Comparison of ENCODE assay signal across 22 cellular contexts in the genomic region with DNA sequence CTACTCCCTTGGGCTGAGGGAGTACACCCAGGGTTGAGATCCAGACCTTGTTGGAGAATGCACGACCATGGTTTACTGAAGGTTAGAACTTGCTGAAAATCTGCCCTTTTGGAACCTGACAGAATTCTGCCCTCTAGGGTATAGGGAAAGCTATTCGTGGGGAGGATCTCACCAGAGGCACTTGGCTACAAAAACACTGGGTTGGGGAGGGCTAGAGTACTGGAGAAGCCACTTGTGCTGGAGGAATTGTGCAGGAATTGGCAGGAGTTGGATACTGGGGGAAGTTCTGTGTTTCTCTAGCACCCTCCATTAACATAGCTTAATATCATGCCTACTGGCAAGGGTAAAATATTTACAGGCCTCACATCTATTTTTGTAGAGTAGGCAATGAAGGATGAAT. TPM values are rescaled to one million over a fixed set of nuclear protein-coding genes. Genes with fewer than 3 reads are reported as not detected.
A peak's percentile ranks its signal among the peaks of the same experiment; 100 is the strongest.
DNase-seq lines count a peak whose midpoint lies in the region; ATAC-seq and TF ChIP-seq lines count a peak whose summit lies in the region.
"Had no signal": no experiment of that assay in that cellular context is flagged by ENCODE, and none has a peak within 500 bp of the region (broad histone marks: within the 10 kb centered on the region; RNA-seq: fewer than 3 reads in every experiment).

No MANE protein-coding gene starts in this region.

- ATAC-seq in left cardiac atrium = peak; percentile 66 to 84
- peak; percentile 73 for ATAC-seq in upper lobe of right lung
- ATAC-seq: stimulated activated naive CD8-positive, alpha-beta T cell treated with anti-CD3 and anti-CD28 coated beads, Interleukin-15, amount 100 ng/mL, for 72 hours had no signal

- BruUV-seq in MCF 10A (replicated peaks; lab: Mats Ljungman, UMichigan) = no TSS peak

- POLR2A ChIA-PET in MCF 10A (lab: Yijun Ruan, JAX) = no interaction called here

- DNase-seq in MCF 10A (ENCODE audit: unreplicated experiment) (peak; percentile 1), breast epithelium (ENCODE audit: low spot score in 2 of 2) (no peak), NCI-H446 treated with DMSO at 0.1 percent for 48 hours (lab: John Stamatoyannopoulos, UW) (peak; percentile 6), left cardiac atrium (no peak), upper lobe of right lung (no peak), dermis blood vessel endothelial cell (no peak), COLO668 (lab: John Stamatoyannopoulos, UW; ENCODE audit: unreplicated experiment) (no peak), LoVo (ENCODE audit: low spot score) (no peak)
- DNase-seq: activated CD4-positive, alpha-beta T cell treated with anti-CD3 and anti-CD28 coated beads, Interleukin-2, amount 50 U/mL, for 48 hours; activated naive CD4-positive, alpha-beta T cell treated with Interleukin-2 at 50 U/mL for 16 hours; activated T-cell treated with anti-CD3 and anti-CD28 coated beads, Interleukin-2, amount 50 U/mL, for 1 hour; NCI-H1694; NCI-H345; SHP77 treated with DMSO at 0.1 percent for 48 hours; stimulated activated CD4-positive, alpha-beta T cell treated with anti-CD3 and anti-CD28 coated beads, Interleukin-2, amount 100 ng/mL, for 24 hours; stimulated activated naive CD8-positive, alpha-beta T cell treated with anti-CD3 and anti-CD28 coated beads, Interleukin-15, amount 100 ng/mL, for 72 hours; WERI-Rb-1 had no signal

- H3K27ac Mint-ChIP-seq in MCF 10A (ENCODE audit: low read depth, unreplicated experiment) = no peak overlapping the region
- H3K27ac Mint-ChIP-seq: stimulated activated naive CD8-positive, alpha-beta T cell treated with anti-CD3 and anti-CD28 coated beads, Interleukin-15, amount 100 ng/mL, for 72 hours; T-helper 1 cell treated with Interleukin-12 subunit alpha and Interleukin-12 subunit beta and Interleukin-4 antibody, amounts not matched to agents 30 μg/mL and 1 μg/mL, for 36 hours; type B pancreatic cell had no signal

- no peak overlapping the region for H3K4me3 ChIP-seq in breast epithelium
- H3K4me3 ChIP-seq in upper lobe of right lung = no peak overlapping the region
- H3K4me3 ChIP-seq: ascending aorta, lung had no signal

- no peak for TF ChIP-seq POLR2A in breast epithelium (IDR thresholded peaks at IDR 0.05)

- H3K9me3 ChIP-seq in breast epithelium = no peaks in the 10 kb centered on the region
- no peaks in the 10 kb centered on the region for H3K9me3 ChIP-seq in upper lobe of right lung
- H3K9me3 ChIP-seq: ascending aorta had no signal

- TF ChIP-seq CTCF in MCF 10A (IDR thresholded peaks at IDR 0.05; ENCODE audit: unreplicated experiment) = no peak
- no peak for TF ChIP-seq CTCF in breast epithelium (IDR thresholded peaks at IDR 0.05)
- TF ChIP-seq CTCF in upper lobe of right lung (IDR thresholded peaks at IDR 0.05) = no peak

- no peak overlapping the region for H3K4me3 Mint-ChIP-seq in MCF 10A (ENCODE audit: unreplicated experiment)
- H3K4me3 Mint-ChIP-seq: stimulated activated naive CD8-positive, alpha-beta T cell treated with anti-CD3 and anti-CD28 coated beads, Interleukin-15, amount 100 ng/mL, for 72 hours; T-helper 1 cell treated with Interleukin-12 subunit alpha and Interleukin-12 subunit beta and Interleukin-4 antibody, amounts not matched to agents 30 μg/mL and 1 μg/mL, for 36 hours; type B pancreatic cell had no signal

- no peaks in the 10 kb centered on the region for H3K4me1 Mint-ChIP-seq in MCF 10A (ENCODE audit: insufficient read depth, unreplicated experiment)

- H3K9me3 Mint-ChIP-seq in MCF 10A (ENCODE audit: unreplicated experiment) = no peaks in the 10 kb centered on the region
- H3K9me3 Mint-ChIP-seq: stimulated activated naive CD8-positive, alpha-beta T cell treated with anti-CD3 and anti-CD28 coated beads, Interleukin-15, amount 100 ng/mL, for 72 hours had no signal

- CTCF ChIA-PET in MCF 10A (lab: Yijun Ruan, JAX) = interaction anchor here (0.6 to 0.8 kb wide), 5 partner anchors 10 to 344 kb away, joined by 3 to 9 read pairs (median 3); no protein-coding TSS in a partner anchor

- no peaks in the 10 kb centered on the region for H3K27me3 Mint-ChIP-seq in MCF 10A (ENCODE audit: insufficient read depth, unreplicated experiment)
- H3K27me3 Mint-ChIP-seq: stimulated activated naive CD8-positive, alpha-beta T cell treated with anti-CD3 and anti-CD28 coated beads, Interleukin-15, amount 100 ng/mL, for 72 hours; type B pancreatic cell had no signal

- H3K27me3 ChIP-seq in breast epithelium (no peaks in the 10 kb centered on the region), upper lobe of right lung (no peaks in the 10 kb centered on the region)
- H3K27me3 ChIP-seq: ascending aorta had no signal

- H3K27ac ChIP-seq in breast epithelium (no peak overlapping the region), upper lobe of right lung (no peak overlapping the region)
- H3K27ac ChIP-seq: ascending aorta, parathyroid adenoma, WERI-Rb-1 had no signal

- H3K4me1 ChIP-seq in breast epithelium (no peaks in the 10 kb centered on the region), upper lobe of right lung (no peaks in the 10 kb centered on the region)
- H3K4me1 ChIP-seq: ascending aorta, parathyroid adenoma had no signal

- intact Hi-C loops in MCF 10A (cut with micrococcal nuclease) (no loop called here), breast epithelium (cut with DNase I; ENCODE audit: low total_unique reads) (no loop called here), left cardiac atrium (cut with DNase I) (no loop called here), upper lobe of right lung (cut with DNase I) (no loop called here)

- H3K36me3 Mint-ChIP-seq in MCF 10A (ENCODE audit: insufficient read depth, unreplicated experiment) = peaks cover 19% of the 10 kb centered on the region

- H3K36me3 ChIP-seq in breast epithelium (no peaks in the 10 kb centered on the region), upper lobe of right lung (peaks cover 21% of the 10 kb centered on the region)

RNA-seq across cellular contexts. Expression of a gene that starts 55.8 kb away (rescaled TPM):
- total RNA-seq in MCF 10A (2022) = 36.3 and 38.1 TPM in 2 replicates
- 10 to 100 TPM; 16.8 to 27.7 (median 25.2) TPM for total RNA-seq in breast epithelium
- 10 to 100 TPM; 26.9 to 31.7 TPM for total RNA-seq in left cardiac atrium
- 32.0 TPM for total RNA-seq in upper lobe of right lung
- total RNA-seq in dermis blood vessel endothelial cell = 15.1 and 29.5 TPM in 2 replicates

RNA-seq across cellular contexts. Expression of a gene that starts 56.1 kb away (rescaled TPM):
- 18.7 and 23.2 TPM in 2 replicates for total RNA-seq in MCF 10A (2022)
- 10 to 100 TPM; 17.4 to 44.5 (median 37.4) TPM for total RNA-seq in breast epithelium
- total RNA-seq in left cardiac atrium = 10 to 100 TPM; 12.2 to 17.9 TPM
- 26.8 TPM for total RNA-seq in upper lobe of right lung
- total RNA-seq in dermis blood vessel endothelial cell = 13.4 and 14.4 TPM in 2 replicates

Comparison
In these comparisons a context has a peak if more than half of its experiments do, and no peak if none do; other contexts are left out.
1. DNase-seq: peak in MCF 10A (single experiment) and NCI-H446 treated with DMSO at 0.1 percent for 48 hours (single experiment); none in breast epithelium (0 of 2), left cardiac atrium (single experiment), upper lobe of right lung (single experiment), dermis blood vessel endothelial cell (single experiment), COLO668 (single experiment) and LoVo (single experiment).